Comparison of ENCODE assay signal across 8 cellular contexts in genomic region chr11:74593463-74593862, GRCh38. TPM values are rescaled to one million over a fixed set of nuclear protein-coding genes. Genes with fewer than 3 reads are reported as not detected.
DNase-seq lines count a peak whose midpoint lies in the region; ATAC-seq and TF ChIP-seq lines count a peak whose summit lies in the region.

No MANE protein-coding gene starts in this region.

- H3K4me1 ChIP-seq in Caco-2, result peaks cover 18% of the 10 kb centered on the region
- H3K4me1 ChIP-seq in PC-9 (replicated peaks; ENCODE audit: insufficient read depth), result peaks cover 23% of the 10 kb centered on the region
- no peaks in the 10 kb centered on the region for H3K4me1 ChIP-seq in esophagus (ENCODE audit: control insufficient read depth in 2 of 2, insufficient read depth in 2 of 2, low read length in 1 of 2)

- H3K9me3 Mint-ChIP-seq in Caco-2 (ENCODE audit: unreplicated experiment) (no peaks in the 10 kb centered on the region), osteocyte (ENCODE audit: unreplicated experiment) (no peaks in the 10 kb centered on the region)

- H3K4me2 ChIP-seq in PC-9, result peak overlapping the region; percentile 82

- H3K27me3 ChIP-seq in Caco-2 (replicated peaks; ENCODE audit: control insufficient read depth, insufficient read depth, low read length) (no peaks in the 10 kb centered on the region), PC-9 (ENCODE audit: insufficient read depth, low read depth) (no peaks in the 10 kb centered on the region), esophagus (ENCODE audit: control insufficient read depth in 1 of 2, insufficient read depth in 2 of 2, low read length in 2 of 2) (no peaks in the 10 kb centered on the region)

- H3K4me1 Mint-ChIP-seq in Caco-2 (ENCODE audit: low read depth, unreplicated experiment) (peaks cover 19% of the 10 kb centered on the region), osteocyte (ENCODE audit: unreplicated experiment) (peaks cover 25% of the 10 kb centered on the region)

- H3K4me3 ChIP-seq in Caco-2 (ENCODE audit: low read depth, low read length), result peak overlapping the region; percentile 57
- peak overlapping the region; percentile 98 for H3K4me3 ChIP-seq in PC-9
- peak overlapping the region; percentile 93 to 95 for H3K4me3 ChIP-seq in esophagus (ENCODE audit: low read depth in 1 of 2, low read length in 2 of 2)

- H3K79me2 ChIP-seq in PC-9 (ENCODE audit: low read depth), result peaks cover 33% of the 10 kb centered on the region

- no peaks in the 10 kb centered on the region for H4K20me1 ChIP-seq in PC-9 (ENCODE audit: insufficient read depth)

- no peak for TF ChIP-seq CTCF in Caco-2 (IDR thresholded peaks at IDR 0.05; ENCODE audit: insufficient read depth in 1 of 2, low read depth in 1 of 2, low read length in 1 of 2, severe bottlenecking in 1 of 2, unreplicated experiment in 1 of 2)
- TF ChIP-seq CTCF in PC-9 (conservative IDR thresholded peaks at IDR 0.05), result no peak
- no peak for TF ChIP-seq CTCF in osteocyte (IDR thresholded peaks at IDR 0.05)

- ATAC-seq in HG02852 (IDR thresholded peaks at IDR 0.05; ENCODE audit: unreplicated experiment), result no peak

- BruUV-seq in Caco-2 (replicated peaks; lab: Mats Ljungman, UMichigan) (no TSS peak), PC-9 (replicated peaks; lab: Mats Ljungman, UMichigan) (no TSS peak)

- POLR2A ChIA-PET in Caco-2 (lab: Charles Lee), result interaction anchor here (2.4 kb wide), 1 partner anchor 100 kb away, joined by 15 read pairs; the partner anchor contains the start of gene LIPT2
- POLR2A ChIA-PET in PC-9 (lab: Charles Lee; ENCODE audit: unreplicated experiment), result interaction anchor here (0.6 kb wide), 1 partner anchor 319 kb away, joined by 9 read pairs; no protein-coding TSS in a partner anchor

- 0 out of 2 replicates have a peak, but pooled peaks cover 5% of the 10 kb centered on the region for H3K9me3 ChIP-seq in Caco-2
- H3K9me3 ChIP-seq in PC-9 (ENCODE audit: insufficient read depth, low read depth), result no peaks in the 10 kb centered on the region
- no peaks in the 10 kb centered on the region for H3K9me3 ChIP-seq in esophagus (ENCODE audit: control insufficient read depth in 2 of 2, insufficient read depth in 1 of 2, low read depth in 1 of 2, low read length in 1 of 2)

- H3K27ac Mint-ChIP-seq in Caco-2 (ENCODE audit: unreplicated experiment) (peak overlapping the region; percentile 92), osteocyte (ENCODE audit: unreplicated experiment) (peak overlapping the region; percentile 96)

- peaks cover 30% of the 10 kb centered on the region for H3K36me3 Mint-ChIP-seq in Caco-2 (ENCODE audit: insufficient read depth, unreplicated experiment)
- H3K36me3 Mint-ChIP-seq in osteocyte (ENCODE audit: unreplicated experiment), result peaks cover 16% of the 10 kb centered on the region

- H3K27me3 Mint-ChIP-seq in Caco-2 (ENCODE audit: insufficient read depth, unreplicated experiment), result no peaks in the 10 kb centered on the region
- peaks cover 7% of the 10 kb centered on the region for H3K27me3 Mint-ChIP-seq in osteocyte (ENCODE audit: unreplicated experiment)

- H3F3A ChIP-seq in PC-9 (ENCODE audit: insufficient read depth, low read depth), result peaks cover 18% of the 10 kb centered on the region

- peak in 1 of 2 experiments; percentile 50 for DNase-seq in Caco-2
- DNase-seq in PC-9, result no peak
- DNase-seq in osteocyte (ENCODE audit: extremely low spot score, unreplicated experiment), result no peak
- DNase-seq in HuH-7 (ENCODE audit: low spot score), result no peak
- DNase-seq in cerebellar cortex (ENCODE audit: low spot score), result no peak
- no peak for DNase-seq in NCI-H1105 treated with DMSO at 0.1 percent for 48 hours (lab: John Stamatoyannopoulos, UW)

- H3K4me3 Mint-ChIP-seq in Caco-2 (ENCODE audit: unreplicated experiment), result peak overlapping the region; percentile 84
- H3K4me3 Mint-ChIP-seq in osteocyte (ENCODE audit: unreplicated experiment), result peak overlapping the region; percentile 95

- CTCF ChIA-PET in Caco-2 (lab: Charles Lee), result interaction anchor here (0.7 to 1.8 kb wide), 2 partner anchors 144 to 336 kb away, joined by 3 to 6 read pairs; no protein-coding TSS in a partner anchor
- CTCF ChIA-PET in PC-9 (lab: Charles Lee), result interaction anchor here (0.6 kb wide), 1 partner anchor 551 kb away, joined by 3 read pairs; no protein-coding TSS in a partner anchor

- WGBS in esophagus, 2 donors, result 0 to 5% methylated on average over 1 of the region's 1 CpG

- intact Hi-C loops in Caco-2 (cut with micrococcal nuclease; ENCODE audit: unreplicated experiment) (loop anchor here (1.0 kb wide), 1 partner anchor 100 kb away; the partner anchor contains the start of gene LIPT2), PC-9 (cut with micrococcal nuclease; ENCODE audit: unreplicated experiment) (loop anchor here (5.0 kb wide), 1 partner anchor 196 kb away; the partner anchor contains the start of gene PGM2L1)

- peak overlapping the region; percentile 100 for H2AFZ ChIP-seq in PC-9

- H3K9me2 ChIP-seq in PC-9 (ENCODE audit: insufficient read depth), result no peaks in the 10 kb centered on the region

- H3K36me3 ChIP-seq in Caco-2 (ENCODE audit: control insufficient read depth, insufficient read depth, low read length), result no peaks in the 10 kb centered on the region; the same call in 1 of the 2 replicates
- H3K36me3 ChIP-seq in PC-9 (ENCODE audit: low read depth), result peaks cover 13% of the 10 kb centered on the region
- H3K36me3 ChIP-seq in esophagus (ENCODE audit: control insufficient read depth in 2 of 2, insufficient read depth in 2 of 2, low read length in 1 of 2), result no peaks in the 10 kb centered on the region

- H3K27ac ChIP-seq in PC-9 (no peak overlapping the region), esophagus (ENCODE audit: low read depth in 2 of 2, low read length in 1 of 2) (no peak overlapping the region)

RNA-seq across cellular contexts. Expression of gene POLD3, which starts 1.1 kb away (rescaled TPM):
- 45.8 and 49.7 TPM in 2 replicates for total RNA-seq in Caco-2 (2022)
- total RNA-seq in PC-9 (2021), result 41.2 and 44.1 TPM in 2 replicates
- 1 to 10 TPM; 6.0 to 7.2 TPM for polyA plus RNA-seq in esophagus
- total RNA-seq in osteocyte, result 12.8 and 16.2 TPM in 2 replicates
